Comparison of ENCODE assay signal across 17 cellular contexts in genomic region chr11:115255006-115255762, GRCh38.
DNase-seq lines count a peak whose midpoint lies in the region; ATAC-seq and TF ChIP-seq lines count a peak whose summit lies in the region.
"Had no signal": no experiment of that assay in that cellular context is flagged by ENCODE, and none has a peak within 500 bp of the region (broad histone marks: within the 10 kb centered on the region; RNA-seq: fewer than 3 reads in every experiment).

No MANE protein-coding gene starts in this region.

- TF ChIP-seq CTCF in IMR-90 (conservative IDR thresholded peaks at IDR 0.05; ENCODE audit: low read depth, low read length) (no peak), endodermal cell (conservative IDR thresholded peaks at IDR 0.05) (no peak), nephron (IDR thresholded peaks at IDR 0.05; ENCODE audit: unreplicated experiment in 3 of 3) (no peak), ovary (IDR thresholded peaks at IDR 0.05) (no peak), transverse colon (IDR thresholded peaks at IDR 0.05) (no peak)

- no peak overlapping the region for H2AFZ ChIP-seq in IMR-90 (replicated peaks; ENCODE audit: low read length, poor library complexity)

- no peaks in the 10 kb centered on the region for H3K27me3 ChIP-seq in IMR-90 (ENCODE audit: control insufficient read depth, insufficient read depth, low read length)
- no peaks in the 10 kb centered on the region for H3K27me3 ChIP-seq in endodermal cell (ENCODE audit: control insufficient read depth, insufficient read depth, low read length, poor library complexity, severe bottlenecking)
- H3K27me3 ChIP-seq in ovary, result no peaks in the 10 kb centered on the region
- H3K27me3 ChIP-seq in transverse colon, result no peaks in the 10 kb centered on the region
- H3K27me3 ChIP-seq: MG63 had no signal

- no peak overlapping the region for H4K8ac ChIP-seq in IMR-90 (ENCODE audit: low read depth in 2 of 2, low read length in 2 of 2)

- peaks cover 2% of the 10 kb centered on the region for H3K36me3 Mint-ChIP-seq in endodermal cell (ENCODE audit: low read depth)
- no peaks in the 10 kb centered on the region for H3K36me3 Mint-ChIP-seq in nephron (ENCODE audit: low read depth)

- no peak overlapping the region for H3K56ac ChIP-seq in IMR-90 (ENCODE audit: extremely low read depth, insufficient read depth, low read length)

- DNase-seq in EH (ENCODE audit: low read depth), result peak; percentile 6
- DNase-seq in IMR-90, result no peak
- no peak for DNase-seq in endodermal cell
- DNase-seq in ovary, result no peak
- no peak for DNase-seq in cerebellum (ENCODE audit: low spot score)
- DNase-seq in stimulated activated CD4-positive, alpha-beta T cell treated with anti-CD3 and anti-CD28 coated beads, Interleukin-4, amount 100 ng/mL, for 1 hour, result no peak
- DNase-seq in transverse colon, result no peak
- DNase-seq: Calu3, DMS79 treated with DMSO at 0.1 percent for 48 hours, GF-D8, MG63, NCI-H1930, NCI-H510A, NCI-H82, SHP77 treated with DMSO at 0.1 percent for 48 hours had no signal

- dilution Hi-C loops in IMR-90 (cut with HindIII; ENCODE audit: low sequenced_read_pairs, unreplicated experiment), result no loop called here

- no peak overlapping the region for H3K14ac ChIP-seq in IMR-90 (replicated peaks; ENCODE audit: low read depth, low read length)

- POLR2A ChIA-PET in IMR-90 (lab: Charles Lee; ENCODE audit: unreplicated experiment), result no interaction called here

- in situ Hi-C loops in IMR-90 (cut with MboI; ENCODE audit: low sequenced_read_pairs) (no loop called here), transverse colon (cut with MboI; ENCODE audit: low pct_ligation_motif_present in 1 of 4, low pct_unique_long_range_greater_than_20kb in 1 of 4, low sequenced_read_pairs in 3 of 4) (no loop called here)

- H4K91ac ChIP-seq in IMR-90 (ENCODE audit: insufficient read depth, low read depth, low read length), result no peak overlapping the region

- H3K9me1 ChIP-seq in IMR-90 (ENCODE audit: insufficient read depth, low read length), result no peaks in the 10 kb centered on the region

- TF ChIP-seq EP300 in ovary (IDR thresholded peaks at IDR 0.05) (no peak), transverse colon (IDR thresholded peaks at IDR 0.05; ENCODE audit: low read depth) (no peak)

- H3K9me3 ChIP-seq in IMR-90 (ENCODE audit: control insufficient read depth, insufficient read depth, low read length) (no peaks in the 10 kb centered on the region), endodermal cell (ENCODE audit: control insufficient read depth, low read length) (no peaks in the 10 kb centered on the region), ovary (no peaks in the 10 kb centered on the region), transverse colon (no peaks in the 10 kb centered on the region)
- H3K9me3 ChIP-seq: MG63 had no signal

- H3K4me2 ChIP-seq in IMR-90 (ENCODE audit: low read depth, low read length), result no peak overlapping the region

- ATAC-seq in IMR-90 (ENCODE audit: low read depth), result peak; percentile 65
- ATAC-seq: HepG2 had no signal

- WGBS in IMR-90 (ENCODE audit: extremely low coverage in 2 of 2, insufficient read length in 1 of 2), 2 experiments, result no CpG with 5 or more reads among the region's 9 CpGs
- WGBS in endodermal cell (ENCODE audit: insufficient coverage in 1 of 2, insufficient read length in 1 of 2), 2 experiments, result 74 to 76% methylated on average over 8 to 9 of the region's 9 CpGs
- 74 to 80% (median 79%) methylated on average over 9 of the region's 9 CpGs for WGBS in ovary, 3 donors
- 63 to 72% methylated on average over 6 to 9 of the region's 9 CpGs for WGBS in transverse colon (ENCODE audit: low coverage in 1 of 2), 2 donors

- H3K79me1 ChIP-seq in IMR-90 (ENCODE audit: low read depth in 1 of 2, low read length in 2 of 2), result no peaks in the 10 kb centered on the region

- CTCF ChIA-PET in IMR-90 (lab: Yijun Ruan, JAX), result interaction anchor here (0.7 to 1.7 kb wide), 3 partner anchors 8 to 55 kb away, joined by 3 to 5 read pairs (median 3); no protein-coding TSS in a partner anchor

- H3K4ac ChIP-seq in IMR-90 (ENCODE audit: low read depth, low read length), result no peak overlapping the region

- no peak overlapping the region for H2AK9ac ChIP-seq in IMR-90 (replicated peaks; ENCODE audit: low read depth, low read length, poor library complexity)

- no peaks in the 10 kb centered on the region for H3K27me3 Mint-ChIP-seq in endodermal cell (ENCODE audit: insufficient read depth)
- no peaks in the 10 kb centered on the region for H3K27me3 Mint-ChIP-seq in nephron (ENCODE audit: low read depth)

- no peak overlapping the region for H2BK15ac ChIP-seq in IMR-90 (ENCODE audit: low read depth, low read length)

- H2BK20ac ChIP-seq in IMR-90 (ENCODE audit: low read depth, low read length), result no peak overlapping the region

- no peak overlapping the region for H3K27ac ChIP-seq in IMR-90 (ENCODE audit: insufficient read depth, low read length)
- H3K27ac ChIP-seq in endodermal cell (ENCODE audit: low read depth, low read length), result no peak overlapping the region
- no peak overlapping the region for H3K27ac ChIP-seq in ovary
- H3K27ac ChIP-seq in transverse colon, result no peak overlapping the region

- no peak overlapping the region for H2BK5ac ChIP-seq in IMR-90 (ENCODE audit: low read depth, low read length, poor library complexity, severe bottlenecking)

- H3K36me3 ChIP-seq in IMR-90 (ENCODE audit: control insufficient read depth, insufficient read depth, low read length) (no peaks in the 10 kb centered on the region), endodermal cell (ENCODE audit: control insufficient read depth, insufficient read depth, low read length) (no peaks in the 10 kb centered on the region), ovary (no peaks in the 10 kb centered on the region), transverse colon (no peaks in the 10 kb centered on the region)
- H3K36me3 ChIP-seq: MG63 had no signal

- no peak overlapping the region for H4K5ac ChIP-seq in IMR-90 (ENCODE audit: low read depth, low read length)

- no peaks in the 10 kb centered on the region for H3K4me1 ChIP-seq in IMR-90 (ENCODE audit: control insufficient read depth, insufficient read depth, low read length)
- peaks cover 4% of the 10 kb centered on the region for H3K4me1 ChIP-seq in endodermal cell (ENCODE audit: control insufficient read depth, insufficient read depth, low read length)
- no peaks in the 10 kb centered on the region for H3K4me1 ChIP-seq in ovary (ENCODE audit: insufficient read depth)
- H3K4me1 ChIP-seq in transverse colon, result peaks cover 0 to 11% (median 4%) of the 10 kb centered on the region in 4 donors

- TF ChIP-seq POLR2A in IMR-90 (IDR thresholded peaks at IDR 0.05; ENCODE audit: low read depth, low read length) (no peak), ovary (IDR thresholded peaks at IDR 0.05) (no peak), transverse colon (IDR thresholded peaks at IDR 0.05) (no peak)

- peaks cover 66% of the 10 kb centered on the region for H3K4me1 Mint-ChIP-seq in endodermal cell
- peaks cover 60% of the 10 kb centered on the region for H3K4me1 Mint-ChIP-seq in nephron

- H4K20me1 ChIP-seq in IMR-90 (ENCODE audit: insufficient read depth, low read length), result no peaks in the 10 kb centered on the region

- H3K4me3 Mint-ChIP-seq in endodermal cell, result no peak overlapping the region
- H3K4me3 Mint-ChIP-seq in nephron, result no peak overlapping the region

- intact Hi-C loops in IMR-90 (cut with micrococcal nuclease) (no loop called here), ovary (cut with DNase I) (no loop called here), transverse colon (cut with DNase I; ENCODE audit: low total_unique reads) (no loop called here)

- no peaks in the 10 kb centered on the region for H3K9me3 Mint-ChIP-seq in endodermal cell
- no peaks in the 10 kb centered on the region for H3K9me3 Mint-ChIP-seq in nephron

- no peak overlapping the region for H3K23ac ChIP-seq in IMR-90 (ENCODE audit: low read depth, low read length)

- H2BK120ac ChIP-seq in IMR-90 (ENCODE audit: low read depth, low read length), result no peak overlapping the region

- no peak for TF ChIP-seq RAD21 in IMR-90 (IDR thresholded peaks at IDR 0.05; ENCODE audit: low read length)

- no peak overlapping the region for H2AK5ac ChIP-seq in IMR-90 (ENCODE audit: low read depth, low read length)

- H3K27ac Mint-ChIP-seq in endodermal cell, result peak overlapping the region; percentile 74
- peak overlapping the region in 2 of 3 experiments; percentile 45 to 91 for H3K27ac Mint-ChIP-seq in nephron

- H3K18ac ChIP-seq in IMR-90 (ENCODE audit: low read depth, low read length), result no peak overlapping the region

- H3K9ac ChIP-seq in IMR-90 (ENCODE audit: low read depth, low read length), result no peak overlapping the region
- H3K9ac ChIP-seq in endodermal cell (ENCODE audit: extremely low read depth, low read length, poor library complexity, severe bottlenecking), result no peak overlapping the region

- BruUV-seq in IMR-90 (replicated peaks; lab: Mats Ljungman, UMichigan), result no TSS peak

- H3K4me3 ChIP-seq in IMR-90 (ENCODE audit: insufficient read depth, low read depth, low read length) (no peak overlapping the region), endodermal cell (ENCODE audit: low read length) (peak overlapping the region; percentile 1), ovary (no peak overlapping the region), transverse colon (no peak overlapping the region)
- H3K4me3 ChIP-seq: MG63 had no signal

TF ChIP-seq in IMR-90, 13 proteins besides CTCF, POLR2A, EP300 and RAD21:
- TF ChIP-seq CEBPB (IDR thresholded peaks at IDR 0.05; ENCODE audit: low read depth, low read length), result no peak
- no peak for TF ChIP-seq MXI1 (IDR thresholded peaks at IDR 0.05; ENCODE audit: borderline replicate concordance, low read depth, low read length)
- no peak for TF ChIP-seq FOS (IDR thresholded peaks at IDR 0.05; ENCODE audit: low read depth, low read length)
- no peak for TF ChIP-seq USF2 (IDR thresholded peaks at IDR 0.05; ENCODE audit: low read depth, low read length)
- TF ChIP-seq CHD1 (IDR thresholded peaks at IDR 0.05; ENCODE audit: low read depth, low read length), result no peak
- TF ChIP-seq RCOR1 (IDR thresholded peaks at IDR 0.05; ENCODE audit: insufficient replicate concordance, low read length), result no peak
- no peak for TF ChIP-seq SMC3 (IDR thresholded peaks at IDR 0.05; ENCODE audit: low read depth, low read length)
